2 cellular contexts compared by ENCODE assay signal in the genomic region with DNA sequence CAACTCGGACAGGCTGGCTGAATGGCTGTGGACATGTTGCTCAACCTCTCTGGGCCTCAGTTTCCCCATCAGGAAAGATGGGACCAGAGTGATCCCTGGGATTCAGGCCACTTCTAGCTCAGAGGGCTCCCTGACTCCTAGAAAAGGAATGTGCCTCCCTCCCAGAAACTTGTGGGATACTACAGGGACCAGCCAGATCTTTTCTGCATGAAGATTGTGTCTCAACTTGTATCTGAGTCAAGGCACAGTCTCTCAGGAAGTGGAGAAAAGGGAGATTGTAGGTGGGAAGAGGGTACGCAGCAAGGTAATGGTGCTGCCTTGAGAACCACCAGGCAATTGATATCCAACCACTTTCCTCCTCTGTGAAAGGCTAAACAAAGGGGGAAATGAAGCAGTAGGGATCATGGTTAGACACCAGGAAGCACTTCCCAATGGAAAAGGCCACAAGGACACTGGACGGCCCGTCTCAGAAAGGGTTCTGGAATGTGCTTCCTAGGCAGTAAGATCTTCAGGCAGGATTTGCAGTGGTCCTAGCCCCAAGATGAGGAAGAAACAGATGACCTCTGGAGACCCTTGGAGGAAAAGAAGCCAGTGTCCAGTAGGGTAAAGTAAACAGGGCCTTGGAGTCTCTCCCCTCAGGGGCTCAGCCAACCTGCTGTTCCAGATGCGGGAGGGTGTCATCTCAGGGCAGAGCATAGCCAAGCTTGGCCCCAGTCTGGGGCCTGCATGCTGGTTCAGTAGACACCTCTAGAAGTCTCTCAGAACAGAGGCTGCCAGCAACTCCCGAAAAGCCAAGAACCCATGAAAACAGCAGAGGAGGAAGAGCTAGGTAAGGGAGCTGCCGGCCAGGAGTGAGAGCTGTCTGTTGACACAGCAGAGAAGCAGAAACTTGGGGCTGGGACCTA.
A peak's percentile ranks its signal among the peaks of the same experiment; 100 is the strongest.
TF ChIP-seq lines count a peak whose summit lies in the region.

No MANE protein-coding gene starts in this region.

TF ChIP-seq in IMR-90, 13 proteins besides CTCF, POLR2A, EP300 and RAD21:
- TF ChIP-seq MAZ (IDR thresholded peaks at IDR 0.05; ENCODE audit: borderline replicate concordance, low read depth, low read length) (no peak), CEBPB (IDR thresholded peaks at IDR 0.05; ENCODE audit: low read depth, low read length) (peak; percentile 14; the same call in 1 of the 2 replicates)
TF ChIP-seq in IMR-90: peak in this region for 1.

TF ChIP-seq in H1, 55 proteins besides CTCF, POLR2A, EP300 and RAD21:
- TF ChIP-seq SUZ12 (IDR thresholded peaks at IDR 0.05; ENCODE audit: low read length) (no peak), KDM1A (IDR thresholded peaks at IDR 0.05; ENCODE audit: borderline replicate concordance, low read length) (peak; percentile 91), HDAC2 (IDR thresholded peaks at IDR 0.05; ENCODE audit: borderline replicate concordance in 1 of 2, low read depth in 2 of 2, low read length in 2 of 2) (peak in 1 of 2 experiments; percentile 71; a peak in 1 of 4 replicates)
